ENCODE assay signal across 9 cellular contexts in genomic region chr10:75095631-75096030, GRCh38.
"Had no signal": no experiment of that assay in that cellular context is flagged by ENCODE, and none has a peak within 500 bp of the region (broad histone marks: within the 10 kb centered on the region; RNA-seq: fewer than 3 reads in every experiment).

No MANE protein-coding gene starts in this region.

- H2AFZ ChIP-seq: GM23248 had no signal

- H3K27ac ChIP-seq: GM23248 had no signal

- DNase-seq: GM23248, GOT3, H9, HCEC 1CT, IMR-90, KG1 had no signal

- FAIRE-seq: H54, HTR-8/SVneo, K562 had no signal

- ATAC-seq: K562 had no signal

- H3K4me3 ChIP-seq: GM23248, K562 had no signal

- H3K9ac ChIP-seq: GM23248 had no signal
